Comparison of ENCODE assay signal across 8 cellular contexts in genomic region chr16:57284952-57285263, GRCh38. TPM values are rescaled to one million over a fixed set of nuclear protein-coding genes. Genes with fewer than 3 reads are reported as not detected.
DNase-seq lines count a peak whose midpoint lies in the region; ATAC-seq and TF ChIP-seq lines count a peak whose summit lies in the region.

No MANE protein-coding gene starts in this region.

- H3K9me3 ChIP-seq in upper lobe of right lung = no peaks in the 10 kb centered on the region

- no peaks in the 10 kb centered on the region for H3K9me3 Mint-ChIP-seq in activated naive CD4-positive, alpha-beta T cell treated with anti-CD3 and anti-CD28 coated beads, Interleukin-2, amount 10 ng/mL, durations not matched to agents 7 days and 5 days
- no peaks in the 10 kb centered on the region for H3K9me3 Mint-ChIP-seq in mesothelial cell of epicardium

- no peak for DNase-seq in activated naive CD4-positive, alpha-beta T cell treated with anti-CD3 and anti-CD28 coated beads, Interleukin-2, amount 10 ng/mL, durations not matched to agents 7 days and 5 days
- no peak for DNase-seq in activated naive CD4-positive, alpha-beta T cell treated with Interleukin-2 at 50 U/mL for 16 hours
- DNase-seq in cardiac fibroblast (ENCODE audit: low read depth in 2 of 2) = no peak
- DNase-seq in mesothelial cell of epicardium (ENCODE audit: low spot score in 2 of 2, unreplicated experiment in 2 of 2) = no peak
- DNase-seq in upper lobe of right lung = no peak
- no peak for DNase-seq in globus pallidus (ENCODE audit: low spot score)
- no peak for DNase-seq in ACHN

- H3K27me3 Mint-ChIP-seq in activated naive CD4-positive, alpha-beta T cell treated with anti-CD3 and anti-CD28 coated beads, Interleukin-2, amount 10 ng/mL, durations not matched to agents 7 days and 5 days = peaks cover 61% of the 10 kb centered on the region
- H3K27me3 Mint-ChIP-seq in mesothelial cell of epicardium (ENCODE audit: low read depth) = peaks cover 35% of the 10 kb centered on the region

- CTCF ChIA-PET in activated naive CD4-positive, alpha-beta T cell treated with anti-CD3 and anti-CD28 coated beads, Interleukin-2, amount 10 ng/mL, durations not matched to agents 7 days and 5 days (lab: Charles Lee) = no interaction called here

- in situ Hi-C loops in ACHN (cut with HindIII; ENCODE audit: low pct_ligation_motif_present, low pct_unique_long_range_greater_than_20kb, low sequenced_read_pairs) = no loop called here

- H3K4me3 Mint-ChIP-seq in activated naive CD4-positive, alpha-beta T cell treated with anti-CD3 and anti-CD28 coated beads, Interleukin-2, amount 10 ng/mL, durations not matched to agents 7 days and 5 days = peak overlapping the region; percentile 62
- H3K4me3 Mint-ChIP-seq in mesothelial cell of epicardium = peak overlapping the region; percentile 66

- H3K27ac Mint-ChIP-seq in activated naive CD4-positive, alpha-beta T cell treated with anti-CD3 and anti-CD28 coated beads, Interleukin-2, amount 10 ng/mL, durations not matched to agents 7 days and 5 days = no peak overlapping the region
- H3K27ac Mint-ChIP-seq in mesothelial cell of epicardium = no peak overlapping the region

- intact Hi-C loops in upper lobe of right lung (cut with DNase I) = no loop called here

- H3K4me1 Mint-ChIP-seq in activated naive CD4-positive, alpha-beta T cell treated with anti-CD3 and anti-CD28 coated beads, Interleukin-2, amount 10 ng/mL, durations not matched to agents 7 days and 5 days = peaks cover 27% of the 10 kb centered on the region
- H3K4me1 Mint-ChIP-seq in mesothelial cell of epicardium = peaks cover 5% of the 10 kb centered on the region

- H3K27me3 ChIP-seq in upper lobe of right lung = peaks cover 21% of the 10 kb centered on the region

- H3K4me3 ChIP-seq in cardiac fibroblast (replicated peaks in 1 of 2; ENCODE audit: low read depth in 2 of 2, low read length in 2 of 2) (peak overlapping the region; percentile 51), upper lobe of right lung (peak overlapping the region; percentile 70)

- H3K27ac ChIP-seq in upper lobe of right lung = peak overlapping the region; percentile 84

- H3K4me1 ChIP-seq in upper lobe of right lung = peaks cover under 1% of the 10 kb centered on the region

- no peaks in the 10 kb centered on the region for H3K36me3 ChIP-seq in upper lobe of right lung

- H3K36me3 Mint-ChIP-seq in activated naive CD4-positive, alpha-beta T cell treated with anti-CD3 and anti-CD28 coated beads, Interleukin-2, amount 10 ng/mL, durations not matched to agents 7 days and 5 days = no peaks in the 10 kb centered on the region
- H3K36me3 Mint-ChIP-seq in mesothelial cell of epicardium = no peaks in the 10 kb centered on the region

- ATAC-seq in upper lobe of right lung (no peak), GM19351 (IDR thresholded peaks at IDR 0.05; ENCODE audit: unreplicated experiment) (no peak)

- TF ChIP-seq CTCF in cardiac fibroblast (IDR thresholded peaks at IDR 0.05; ENCODE audit: low read depth, low read length) (no peak), mesothelial cell of epicardium (IDR thresholded peaks at IDR 0.05; ENCODE audit: unreplicated experiment) (no peak), upper lobe of right lung (IDR thresholded peaks at IDR 0.05) (no peak)

RNA-seq across cellular contexts. Expression of gene PLLP, which starts 0.4 kb away (rescaled TPM):
- total RNA-seq in mesothelial cell of epicardium (1.1 to 1.8 TPM (median 1.2 TPM) in 3 replicates), upper lobe of right lung (104 TPM)

RNA-seq across cellular contexts. Expression of gene ARL2BP, which starts 39.8 kb away (rescaled TPM):
- 34.4 to 38.2 TPM (median 35.9 TPM) in 3 replicates for total RNA-seq in mesothelial cell of epicardium
- total RNA-seq in upper lobe of right lung = 60.0 TPM

Comparison
In these comparisons a context has a peak if more than half of its experiments do, and no peak if none do; other contexts are left out.
1. RNA of gene PLLP, which starts 0.4 kb away (total RNA-seq): 104 TPM in upper lobe of right lung (single experiment); 1.1 to 1.8 TPM in mesothelial cell of epicardium; every median in the first group is over 10 times any median in the second.